Comparison of ENCODE assay signal across 8 cellular contexts in genomic region chr9:129460323-129461261, GRCh38.
DNase-seq lines count a peak whose midpoint lies in the region; ATAC-seq and TF ChIP-seq lines count a peak whose summit lies in the region.

No MANE protein-coding gene starts in this region.

- peak overlapping the region; percentile 96 for H3K27ac ChIP-seq in suprapubic skin

- peak overlapping the region; percentile 93 for H3K27ac Mint-ChIP-seq in activated naive CD8-positive, alpha-beta T cell treated with anti-CD3 and anti-CD28 coated beads for 36 hours
- peak overlapping the region; percentile 98 for H3K27ac Mint-ChIP-seq in glutamatergic neuron (ENCODE audit: unreplicated experiment)

- DNase-seq in DMS153 (lab: John Stamatoyannopoulos, UW) (peak; percentile 96), H4 (ENCODE audit: low spot score) (peak; percentile 98), NB4 (ENCODE audit: low read depth) (peak; percentile 98), SKM-1 (lab: John Stamatoyannopoulos, UW; ENCODE audit: unreplicated experiment) (peak; percentile 86), glutamatergic neuron (peak; percentile 93), omental fat pad (ENCODE audit: low spot score) (peak; percentile 86), suprapubic skin (ENCODE audit: low spot score in 2 of 2) (peak; percentile 97 to 98)
- peak; percentile 89 for DNase-seq in activated naive CD8-positive, alpha-beta T cell treated with anti-CD3 and anti-CD28 coated beads for 36 hours

- TF ChIP-seq CTCF in NB4 (IDR thresholded peaks at IDR 0.05; ENCODE audit: low read depth, low read length) (no peak), glutamatergic neuron (IDR thresholded peaks at IDR 0.05; ENCODE audit: partially characterized antibody, unreplicated experiment) (no peak), omental fat pad (IDR thresholded peaks at IDR 0.05) (no peak), suprapubic skin (IDR thresholded peaks at IDR 0.05) (peak in 1 of 2 donors; percentile 29)

- no peaks in the 10 kb centered on the region for H3K36me3 Mint-ChIP-seq in activated naive CD8-positive, alpha-beta T cell treated with anti-CD3 and anti-CD28 coated beads for 36 hours
- no peaks in the 10 kb centered on the region for H3K36me3 Mint-ChIP-seq in glutamatergic neuron (ENCODE audit: unreplicated experiment)

- no peaks in the 10 kb centered on the region for H3K36me3 ChIP-seq in suprapubic skin

- H3K4me1 Mint-ChIP-seq in activated naive CD8-positive, alpha-beta T cell treated with anti-CD3 and anti-CD28 coated beads for 36 hours, result peaks cover 23% of the 10 kb centered on the region
- peaks cover 12% of the 10 kb centered on the region for H3K4me1 Mint-ChIP-seq in glutamatergic neuron (ENCODE audit: low read depth, unreplicated experiment)

- no peak for TF ChIP-seq EP300 in suprapubic skin (IDR thresholded peaks at IDR 0.05)

- TF ChIP-seq POLR2A in NB4 (IDR thresholded peaks at IDR 0.05; ENCODE audit: extremely low read depth, insufficient read length) (peak; percentile 56), suprapubic skin (IDR thresholded peaks at IDR 0.05) (peak; percentile 41 to 91)

- H3K9me3 ChIP-seq in suprapubic skin, result no peaks in the 10 kb centered on the region

- H3K4me3 Mint-ChIP-seq in activated naive CD8-positive, alpha-beta T cell treated with anti-CD3 and anti-CD28 coated beads for 36 hours, result peak overlapping the region; percentile 82
- H3K4me3 Mint-ChIP-seq in glutamatergic neuron (ENCODE audit: unreplicated experiment), result peak overlapping the region; percentile 83

- H3K27me3 Mint-ChIP-seq in activated naive CD8-positive, alpha-beta T cell treated with anti-CD3 and anti-CD28 coated beads for 36 hours, result no peaks in the 10 kb centered on the region
- H3K27me3 Mint-ChIP-seq in glutamatergic neuron (ENCODE audit: unreplicated experiment), result peaks cover 4% of the 10 kb centered on the region

- H3K4me3 ChIP-seq in NB4 (ENCODE audit: low read depth, low read length) (peak overlapping the region; percentile 44), suprapubic skin (peak overlapping the region; percentile 52)

- 3% methylated on average over 40 of the region's 51 CpGs for WGBS in suprapubic skin

- H3K4me1 ChIP-seq in suprapubic skin, result peaks cover 50% of the 10 kb centered on the region

- no peaks in the 10 kb centered on the region for H3K27me3 ChIP-seq in suprapubic skin

- no peaks in the 10 kb centered on the region for H3K9me3 Mint-ChIP-seq in activated naive CD8-positive, alpha-beta T cell treated with anti-CD3 and anti-CD28 coated beads for 36 hours
- H3K9me3 Mint-ChIP-seq in glutamatergic neuron (ENCODE audit: unreplicated experiment), result peaks cover 6% of the 10 kb centered on the region

- ATAC-seq in omental fat pad (ENCODE audit: low FRiP score), result peak; percentile 88

Comparison
In these comparisons a context has a peak if more than half of its experiments do, and no peak if none do; other contexts are left out.
1. Peak in every context shown above with its lines: DNase-seq, ATAC-seq, H3K4me3 ChIP-seq and H3K27ac ChIP-seq.